Comparison of ENCODE assay signal across 8 cellular contexts in genomic region chr9:4678679-4679267, GRCh38. TPM values are rescaled to one million over a fixed set of nuclear protein-coding genes. Genes with fewer than 3 reads are reported as not detected.
DNase-seq lines count a peak whose midpoint lies in the region; ATAC-seq, FAIRE-seq and TF ChIP-seq lines count a peak whose summit lies in the region.

No MANE protein-coding gene starts in this region.

- H3K36me3 Mint-ChIP-seq in astrocyte (ENCODE audit: low read depth, unreplicated experiment): no peaks in the 10 kb centered on the region
- H3K36me3 Mint-ChIP-seq in stimulated activated naive B cell treated with anti-CD40 and anti-IgM and Interleukin-4, amounts not matched to agents 10 μg/mL and 1 μg/mL and 100 μg/mL, for 72 hours: peaks cover 8 to 9% of the 10 kb centered on the region in 2 donors
- peaks cover 5% of the 10 kb centered on the region for H3K36me3 Mint-ChIP-seq in activated T-helper 2 cell treated with anti-CD3 and anti-CD28 coated beads, Interferon-gamma antibody, Interleukin-2, Interleukin-4, amounts not matched to agents 10 μg/mL and 5 μg/mL and 100 μg/mL, durations not matched to agents 14 hours and 24 hours and 36 hours (ENCODE audit: low read depth)

- no peaks in the 10 kb centered on the region for H3K9me3 Mint-ChIP-seq in astrocyte (ENCODE audit: unreplicated experiment)
- H3K9me3 Mint-ChIP-seq in stimulated activated naive B cell treated with anti-CD40 and anti-IgM and Interleukin-4, amounts not matched to agents 10 μg/mL and 1 μg/mL and 100 μg/mL, for 72 hours: no peaks in the 10 kb centered on the region
- no peaks in the 10 kb centered on the region for H3K9me3 Mint-ChIP-seq in activated T-helper 2 cell treated with anti-CD3 and anti-CD28 coated beads, Interferon-gamma antibody, Interleukin-2, Interleukin-4, amounts not matched to agents 10 μg/mL and 5 μg/mL and 100 μg/mL, durations not matched to agents 14 hours and 24 hours and 36 hours

- ATAC-seq in GM21381 (IDR thresholded peaks at IDR 0.05; ENCODE audit: unreplicated experiment): peak; percentile 11
- peak; percentile 26 to 35 for ATAC-seq in stimulated activated naive B cell treated with anti-CD40 and anti-IgM and Interleukin-4, amounts not matched to agents 10 μg/mL and 1 μg/mL and 100 μg/mL, for 72 hours (replicated peaks)

- H3K36me3 ChIP-seq in astrocyte (ENCODE audit: insufficient read depth, low read length) (no peaks in the 10 kb centered on the region), iPS-20b (ENCODE audit: insufficient read depth, low read depth, low read length) (no peaks in the 10 kb centered on the region)

- H3K4me3 ChIP-seq in astrocyte (ENCODE audit: insufficient read depth, low read depth, low read length) (peak overlapping the region; percentile 89), iPS-20b (ENCODE audit: low read length) (peak overlapping the region; percentile 91)

- peaks cover 39% of the 10 kb centered on the region for H3K79me2 ChIP-seq in astrocyte (ENCODE audit: insufficient read depth, low read length)

- no peak overlapping the region for H3K4me3 Mint-ChIP-seq in astrocyte (ENCODE audit: unreplicated experiment)
- H3K4me3 Mint-ChIP-seq in stimulated activated naive B cell treated with anti-CD40 and anti-IgM and Interleukin-4, amounts not matched to agents 10 μg/mL and 1 μg/mL and 100 μg/mL, for 72 hours: no peak overlapping the region
- no peak overlapping the region for H3K4me3 Mint-ChIP-seq in activated T-helper 2 cell treated with anti-CD3 and anti-CD28 coated beads, Interferon-gamma antibody, Interleukin-2, Interleukin-4, amounts not matched to agents 10 μg/mL and 5 μg/mL and 100 μg/mL, durations not matched to agents 14 hours and 24 hours and 36 hours (ENCODE audit: low read depth)

- intact Hi-C loops in activated T-helper 2 cell treated with anti-CD3 and anti-CD28 coated beads, Interferon-gamma antibody, Interleukin-2, Interleukin-4, amounts not matched to agents 10 μg/mL and 5 μg/mL and 100 μg/mL, durations not matched to agents 14 hours and 24 hours and 36 hours (cut with micrococcal nuclease): loop anchor here (1.0 to 10.0 kb wide), 8 partner anchors 11 to 1836 kb away; partner anchors contain the start of genes GLIS3, PUM3, RCL1 and RIC1

- no peak for TF ChIP-seq CTCF in astrocyte (IDR thresholded peaks at IDR 0.05; ENCODE audit: insufficient read depth, low read depth, low read length)

- DNase-seq in Daoy (ENCODE audit: low read depth) (peak; percentile 27), NCI-H1105 (lab: John Stamatoyannopoulos, UW) (peak; percentile 37), astrocyte (ENCODE audit: low read depth) (no peak), ureter (ENCODE audit: low spot score) (no peak)
- DNase-seq in stimulated activated naive B cell treated with anti-CD40 and anti-IgM and Interleukin-4, amounts not matched to agents 10 μg/mL and 1 μg/mL and 100 μg/mL, for 72 hours: no peak
- no peak for DNase-seq in activated T-helper 2 cell treated with anti-CD3 and anti-CD28 coated beads, Interferon-gamma antibody, Interleukin-2, Interleukin-4, amounts not matched to agents 10 μg/mL and 5 μg/mL and 100 μg/mL, durations not matched to agents 14 hours and 24 hours and 36 hours (ENCODE audit: low spot score)

- H3K9ac ChIP-seq in astrocyte (ENCODE audit: low read length) (peak overlapping the region; percentile 97), iPS-20b (ENCODE audit: low read depth, low read length) (peak overlapping the region; percentile 99)

- FAIRE-seq in astrocyte (lab: Jason Lieb, UNC): no peak

- H2AFZ ChIP-seq in astrocyte (ENCODE audit: low read depth, low read length): peak overlapping the region; percentile 83

- H3K9me3 ChIP-seq in astrocyte (ENCODE audit: insufficient read depth, low read depth, low read length) (no peaks in the 10 kb centered on the region), iPS-20b (ENCODE audit: insufficient read depth, low read depth, low read length) (no peaks in the 10 kb centered on the region)

- H3K27me3 Mint-ChIP-seq in astrocyte (ENCODE audit: low read depth, unreplicated experiment): no peaks in the 10 kb centered on the region
- H3K27me3 Mint-ChIP-seq in stimulated activated naive B cell treated with anti-CD40 and anti-IgM and Interleukin-4, amounts not matched to agents 10 μg/mL and 1 μg/mL and 100 μg/mL, for 72 hours: peaks cover 5% of the 10 kb centered on the region in 2 donors
- H3K27me3 Mint-ChIP-seq in activated T-helper 2 cell treated with anti-CD3 and anti-CD28 coated beads, Interferon-gamma antibody, Interleukin-2, Interleukin-4, amounts not matched to agents 10 μg/mL and 5 μg/mL and 100 μg/mL, durations not matched to agents 14 hours and 24 hours and 36 hours (ENCODE audit: low read depth): peaks cover 2% of the 10 kb centered on the region

- peak overlapping the region; percentile 100 for H3K4me2 ChIP-seq in astrocyte (ENCODE audit: low read length)

- H3K27me3 ChIP-seq in astrocyte (ENCODE audit: insufficient read depth, low read length): no peaks in the 10 kb centered on the region
- no peaks in the 10 kb centered on the region for H3K27me3 ChIP-seq in iPS-20b (ENCODE audit: insufficient read depth, low read length)

- H3K27ac ChIP-seq in astrocyte (ENCODE audit: low read depth, low read length): peak overlapping the region; percentile 94
- H3K27ac ChIP-seq in iPS-20b (ENCODE audit: low read length): peak overlapping the region; percentile 96

- peaks cover 2% of the 10 kb centered on the region for H3K4me1 Mint-ChIP-seq in astrocyte (ENCODE audit: low read depth, unreplicated experiment)
- peaks cover 6 to 8% of the 10 kb centered on the region in 2 donors for H3K4me1 Mint-ChIP-seq in stimulated activated naive B cell treated with anti-CD40 and anti-IgM and Interleukin-4, amounts not matched to agents 10 μg/mL and 1 μg/mL and 100 μg/mL, for 72 hours
- peaks cover 6% of the 10 kb centered on the region for H3K4me1 Mint-ChIP-seq in activated T-helper 2 cell treated with anti-CD3 and anti-CD28 coated beads, Interferon-gamma antibody, Interleukin-2, Interleukin-4, amounts not matched to agents 10 μg/mL and 5 μg/mL and 100 μg/mL, durations not matched to agents 14 hours and 24 hours and 36 hours (ENCODE audit: low read depth)

- H3K4me1 ChIP-seq in astrocyte (ENCODE audit: insufficient read depth, low read length): peaks cover 17% of the 10 kb centered on the region
- peaks cover 15% of the 10 kb centered on the region; the same call in 1 of the 2 replicates for H3K4me1 ChIP-seq in iPS-20b (ENCODE audit: insufficient read depth, low read length)

- peaks cover 13% of the 10 kb centered on the region for H4K20me1 ChIP-seq in astrocyte (ENCODE audit: insufficient read depth, low read length)

- no peak overlapping the region for H3K27ac Mint-ChIP-seq in astrocyte (ENCODE audit: unreplicated experiment)
- no peak overlapping the region for H3K27ac Mint-ChIP-seq in stimulated activated naive B cell treated with anti-CD40 and anti-IgM and Interleukin-4, amounts not matched to agents 10 μg/mL and 1 μg/mL and 100 μg/mL, for 72 hours
- H3K27ac Mint-ChIP-seq in activated T-helper 2 cell treated with anti-CD3 and anti-CD28 coated beads, Interferon-gamma antibody, Interleukin-2, Interleukin-4, amounts not matched to agents 10 μg/mL and 5 μg/mL and 100 μg/mL, durations not matched to agents 14 hours and 24 hours and 36 hours: no peak overlapping the region

RNA-seq across cellular contexts. Expression of gene CDC37L1, which starts 0.6 kb away (rescaled TPM):
- 30.9 and 56.1 TPM in 2 replicates for total RNA-seq in Daoy (2014; rRNA removed; shearing (Covaris generic))
- total RNA-seq in astrocyte (16.1 and 16.6 TPM in 2 replicates), ureter (18.3 TPM)
- total RNA-seq in activated T-helper 2 cell treated with anti-CD3 and anti-CD28 coated beads, Interferon-gamma antibody, Interleukin-2, Interleukin-4, amounts not matched to agents 10 μg/mL and 5 μg/mL and 100 μg/mL, durations not matched to agents 14 hours and 24 hours and 36 hours: 10.0 and 10.2 TPM in 2 replicates

RNA-seq across cellular contexts. Expression of gene SPATA6L, which starts 12.5 kb away (rescaled TPM):
- 1.0 and 3.1 TPM in 2 replicates for total RNA-seq in Daoy (2014; rRNA removed; shearing (Covaris generic))
- total RNA-seq in astrocyte: 2.8 and 3.6 TPM in 2 replicates
- 23.1 TPM for total RNA-seq in ureter
- total RNA-seq in activated T-helper 2 cell treated with anti-CD3 and anti-CD28 coated beads, Interferon-gamma antibody, Interleukin-2, Interleukin-4, amounts not matched to agents 10 μg/mL and 5 μg/mL and 100 μg/mL, durations not matched to agents 14 hours and 24 hours and 36 hours: 0.21 and 0.68 TPM in 2 replicates

RNA-seq across cellular contexts. Expression of gene PLPP6, which starts 16.7 kb away (rescaled TPM):
- 5.7 and 9.0 TPM in 2 replicates for total RNA-seq in Daoy (2014; rRNA removed; shearing (Covaris generic))
- total RNA-seq in astrocyte (7.3 and 7.5 TPM in 2 replicates), ureter (11.4 TPM)
- 4.8 and 5.9 TPM in 2 replicates for total RNA-seq in activated T-helper 2 cell treated with anti-CD3 and anti-CD28 coated beads, Interferon-gamma antibody, Interleukin-2, Interleukin-4, amounts not matched to agents 10 μg/mL and 5 μg/mL and 100 μg/mL, durations not matched to agents 14 hours and 24 hours and 36 hours

Comparison
In these comparisons a context has a peak if more than half of its experiments do, and no peak if none do; other contexts are left out.
1. DNase-seq: peak in Daoy (single experiment) and NCI-H1105 (single experiment); none in astrocyte (single experiment), stimulated activated naive B cell treated with anti-CD40 and anti-IgM and Interleukin-4, amounts not matched to agents 10 μg/mL and 1 μg/mL and 100 μg/mL, for 72 hours (single experiment), ureter (single experiment) and activated T-helper 2 cell treated with anti-CD3 and anti-CD28 coated beads, Interferon-gamma antibody, Interleukin-2, Interleukin-4, amounts not matched to agents 10 μg/mL and 5 μg/mL and 100 μg/mL, durations not matched to agents 14 hours and 24 hours and 36 hours (single experiment).